14 cellular contexts compared by ENCODE assay signal in the genomic region with DNA sequence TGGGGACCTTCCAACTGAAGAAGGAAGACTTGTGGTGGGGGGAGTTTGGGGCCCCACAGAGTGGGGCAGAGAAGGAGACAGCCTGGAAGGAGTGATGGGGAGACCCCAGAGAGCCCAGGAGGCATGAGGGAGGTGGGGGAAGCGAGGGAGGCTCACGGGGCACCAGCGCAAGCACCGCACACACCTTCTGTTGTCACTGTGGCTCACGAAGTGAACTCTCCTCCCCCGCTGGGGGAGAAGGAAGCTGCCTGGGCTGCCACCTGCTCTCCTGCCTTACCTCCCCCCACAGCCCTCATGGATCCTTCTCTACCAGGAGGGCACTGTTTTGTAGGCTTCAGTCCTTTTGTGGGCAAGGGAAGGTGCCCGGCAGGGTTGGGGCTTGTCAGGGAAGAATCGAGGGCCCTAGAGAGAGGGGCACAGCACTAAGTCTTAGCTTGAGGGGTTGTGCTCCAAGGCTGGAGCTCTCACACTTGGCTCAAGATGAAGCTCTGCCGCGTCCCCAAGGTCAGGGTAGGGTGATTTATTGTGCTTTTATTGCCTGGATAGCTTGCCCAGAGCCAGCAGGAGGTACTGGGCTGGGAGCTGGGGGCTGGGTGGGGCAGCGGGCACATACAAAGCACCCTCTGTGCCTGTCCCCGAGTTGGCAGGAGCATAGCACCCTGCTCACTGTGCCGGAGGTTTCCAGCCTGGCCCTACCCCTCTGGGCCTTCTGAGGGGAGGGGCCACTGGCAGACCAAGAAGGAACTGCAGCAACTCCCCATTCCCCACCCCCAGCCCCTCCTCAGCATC. TPM values are rescaled to one million over a fixed set of nuclear protein-coding genes. Genes with fewer than 3 reads are reported as not detected.
A peak's percentile ranks its signal among the peaks of the same experiment; 100 is the strongest.
DNase-seq lines count a peak whose midpoint lies in the region; ATAC-seq, FAIRE-seq and TF ChIP-seq lines count a peak whose summit lies in the region.
"Had no signal": no experiment of that assay in that cellular context is flagged by ENCODE, and none has a peak within 500 bp of the region (broad histone marks: within the 10 kb centered on the region; RNA-seq: fewer than 3 reads in every experiment).

No MANE protein-coding gene starts in this region.

- H3K4me3 Mint-ChIP-seq in HFFc6: no peak overlapping the region
- no peak overlapping the region for H3K4me3 Mint-ChIP-seq in activated CD4-positive, alpha-beta T cell treated with anti-CD3 and anti-CD28 coated beads, Interleukin-2, amount 10 ng/mL, durations not matched to agents 7 days and 5 days
- H3K4me3 Mint-ChIP-seq: CD4-positive, CD25-positive, alpha-beta regulatory T cell had no signal

- TF ChIP-seq EP300 in K562 (IDR thresholded peaks at IDR 0.05; ENCODE audit: low read length): no peak

- BruUV-seq in K562 (replicated peaks; lab: Mats Ljungman, UMichigan): no TSS peak

- no peaks in the 10 kb centered on the region for H4K20me1 ChIP-seq in K562 (replicated peaks; ENCODE audit: control insufficient read depth, insufficient read depth, low read length)

- TF ChIP-seq CTCF in C4-2B (conservative IDR thresholded peaks at IDR 0.05) (no peak), K562 (IDR thresholded peaks at IDR 0.05 in 2 of 3, conservative IDR thresholded peaks at IDR 0.05 in 1 of 3; ENCODE audit: insufficient read depth in 2 of 3, low read depth in 1 of 3, low read length in 3 of 3) (no peak), HFFc6 (IDR thresholded peaks at IDR 0.05) (no peak)

- H3K4me1 ChIP-seq in K562 (replicated peaks in 1 of 2; ENCODE audit: control insufficient read depth in 2 of 2, insufficient read depth in 2 of 2, low read length in 2 of 2) (peaks cover 15 to 47% of the 10 kb centered on the region in 2 experiments), aorta (ENCODE audit: control insufficient read depth in 1 of 2, insufficient read depth in 2 of 2, low read length in 2 of 2) (no peaks in the 10 kb centered on the region)

- H3K36me3 ChIP-seq in K562 (ENCODE audit: control insufficient read depth, insufficient read depth, low read length) (no peaks in the 10 kb centered on the region), aorta (ENCODE audit: control insufficient read depth in 1 of 2, insufficient read depth in 2 of 2, low read length in 1 of 2) (no peaks in the 10 kb centered on the region)

- H3K9ac ChIP-seq in K562 (ENCODE audit: insufficient read depth in 1 of 2, low read depth in 2 of 2, low read length in 2 of 2): peak overlapping the region in 1 of 2 experiments; percentile 82; a peak in 2 of 4 replicates

- peak; percentile 91 for DNase-seq in LoVo (ENCODE audit: low spot score)
- no peak for DNase-seq in K562 (ENCODE audit: extremely low read depth in 1 of 4, low spot score in 3 of 4)
- peak; percentile 51 for DNase-seq in occipital lobe (lab: John Stamatoyannopoulos, UW)
- DNase-seq in HFFc6: no peak
- DNase-seq in activated CD4-positive, alpha-beta T cell treated with anti-CD3 and anti-CD28 coated beads, Interleukin-2, amount 10 ng/mL, durations not matched to agents 7 days and 5 days: no peak
- no peak for DNase-seq in aorta
- no peak for DNase-seq in NOMO-1 treated with DMSO at 0.1 percent for 48 hours (lab: John Stamatoyannopoulos, UW; ENCODE audit: unreplicated experiment)
- DNase-seq: CD4-positive, CD25-positive, alpha-beta regulatory T cell; kidney glomerular epithelial cell; NCI-H1436; stimulated activated CD4-positive, alpha-beta T cell treated with anti-CD3 and anti-CD28 coated beads, Interleukin-1b, Interleukin-23, amount 100 ng/mL, for 48 hours had no signal

- in situ Hi-C loops in K562 (cut with MboI): no loop called here

- no peak for ATAC-seq in K562
- ATAC-seq in aorta (ENCODE audit: low FRiP score): no peak

- H3K27ac ChIP-seq in C4-2B (peak overlapping the region; percentile 85), K562 (ENCODE audit: extremely low read depth, low read depth, low read length) (no peak overlapping the region), aorta (ENCODE audit: low read depth in 1 of 2, low read length in 2 of 2) (no peak overlapping the region)

- no peak overlapping the region for H3K4me3 ChIP-seq in K562
- H3K4me3 ChIP-seq in aorta (ENCODE audit: low read length in 2 of 2): no peak overlapping the region

- POLR2A ChIA-PET in K562 (lab: Yijun Ruan, JAX): interaction anchor here (0.5 to 1.0 kb wide), 2 partner anchors 436 to 447 kb away, joined by 3 to 5 read pairs; no protein-coding TSS in a partner anchor
- POLR2A ChIA-PET in activated CD4-positive, alpha-beta T cell treated with anti-CD3 and anti-CD28 coated beads, Interleukin-2, amount 10 ng/mL, durations not matched to agents 7 days and 5 days (lab: Charles Lee): interaction anchor here (0.6 kb wide), 2 partner anchors 18 to 655 kb away, joined by 3 to 4 read pairs; no protein-coding TSS in a partner anchor

- no peak for FAIRE-seq in K562 (lab: Jason Lieb, UNC)
- FAIRE-seq: GM19239 had no signal

- no peaks in the 10 kb centered on the region for H3K9me3 Mint-ChIP-seq in HFFc6
- H3K9me3 Mint-ChIP-seq in activated CD4-positive, alpha-beta T cell treated with anti-CD3 and anti-CD28 coated beads, Interleukin-2, amount 10 ng/mL, durations not matched to agents 7 days and 5 days: no peaks in the 10 kb centered on the region

- H3K4me2 ChIP-seq in K562 (ENCODE audit: insufficient read depth, low read length): no peak overlapping the region

- peaks cover 25% of the 10 kb centered on the region for H3K27me3 Mint-ChIP-seq in HFFc6 (ENCODE audit: insufficient read depth)
- peaks cover 21% of the 10 kb centered on the region for H3K27me3 Mint-ChIP-seq in activated CD4-positive, alpha-beta T cell treated with anti-CD3 and anti-CD28 coated beads, Interleukin-2, amount 10 ng/mL, durations not matched to agents 7 days and 5 days

- H3K79me2 ChIP-seq in K562 (ENCODE audit: control insufficient read depth, insufficient read depth, low read length): peaks cover 4% of the 10 kb centered on the region; the same call in 2 of the 3 replicates

- H3K27me3 ChIP-seq in K562 (ENCODE audit: control insufficient read depth in 2 of 2, insufficient read depth in 2 of 2, low read length in 2 of 2): no peaks in the 10 kb centered on the region
- no peaks in the 10 kb centered on the region for H3K27me3 ChIP-seq in aorta (ENCODE audit: control insufficient read depth in 1 of 2, insufficient read depth in 2 of 2, low read length in 1 of 2)

- no peak overlapping the region for H3K27ac Mint-ChIP-seq in HFFc6
- H3K27ac Mint-ChIP-seq in activated CD4-positive, alpha-beta T cell treated with anti-CD3 and anti-CD28 coated beads, Interleukin-2, amount 10 ng/mL, durations not matched to agents 7 days and 5 days: no peak overlapping the region
- H3K27ac Mint-ChIP-seq: CD4-positive, CD25-positive, alpha-beta regulatory T cell had no signal

- TF ChIP-seq RAD21 in K562 (CRISPR knock-in tag; conservative IDR thresholded peaks at IDR 0.05 in 1 of 2, IDR thresholded peaks at IDR 0.05 in 1 of 2): no peak

- no peak overlapping the region for H2AFZ ChIP-seq in K562 (ENCODE audit: low read depth, low read length)

- H3K9me1 ChIP-seq in K562 (ENCODE audit: control insufficient read depth, insufficient read depth, low read length): no peaks in the 10 kb centered on the region

- CTCF ChIA-PET in K562 (lab: Yijun Ruan, JAX; ENCODE audit: low intra/inter-chr PET ratio): interaction anchor here (0.7 kb wide), 1 partner anchor 11 kb away, joined by 3 read pairs; no protein-coding TSS in a partner anchor
- CTCF ChIA-PET in activated CD4-positive, alpha-beta T cell treated with anti-CD3 and anti-CD28 coated beads, Interleukin-2, amount 10 ng/mL, durations not matched to agents 7 days and 5 days (lab: Charles Lee): interaction anchor here (0.6 to 6.7 kb wide), 5 partner anchors 9 to 425 kb away, joined by 3 to 108 read pairs (median 5); no protein-coding TSS in a partner anchor

- intact Hi-C loops in K562 (cut with micrococcal nuclease): no loop called here
- intact Hi-C loops in aorta (cut with DNase I): no loop called here

- TF ChIP-seq POLR2A in K562 (conservative IDR thresholded peaks at IDR 0.05): no peak

- WGBS in K562 (ENCODE audit: insufficient coverage, low coverage, missing lambda C conversion rate): 29% methylated on average over 9 of the region's 13 CpGs
- WGBS in aorta, 2 donors: 42 to 49% methylated on average over 11 to 13 of the region's 13 CpGs

- H3K9me3 ChIP-seq in K562 (replicated peaks; ENCODE audit: control insufficient read depth, insufficient read depth, low read depth, low read length) (no peaks in the 10 kb centered on the region), aorta (ENCODE audit: control insufficient read depth, low read length) (no peaks in the 10 kb centered on the region)

- peaks cover 5% of the 10 kb centered on the region; the same call in 1 of the 2 replicates for H3K4me1 Mint-ChIP-seq in HFFc6 (ENCODE audit: low read depth)
- H3K4me1 Mint-ChIP-seq in activated CD4-positive, alpha-beta T cell treated with anti-CD3 and anti-CD28 coated beads, Interleukin-2, amount 10 ng/mL, durations not matched to agents 7 days and 5 days: peaks cover 26% of the 10 kb centered on the region

- H3K36me3 Mint-ChIP-seq in HFFc6 (ENCODE audit: low read depth): no peaks in the 10 kb centered on the region
- H3K36me3 Mint-ChIP-seq in activated CD4-positive, alpha-beta T cell treated with anti-CD3 and anti-CD28 coated beads, Interleukin-2, amount 10 ng/mL, durations not matched to agents 7 days and 5 days (ENCODE audit: low read depth): no peaks in the 10 kb centered on the region
- H3K36me3 Mint-ChIP-seq: CD4-positive, CD25-positive, alpha-beta regulatory T cell had no signal

RNA-seq across cellular contexts. Expression of a gene that starts 4.6 kb away (rescaled TPM):
- total RNA-seq in K562 (2011; cell fraction: chromatin; rRNA removed; ENCODE audit: low replicate concordance): 89.9 and 212 TPM in 2 replicates
- total RNA-seq in K562 (2011; cell fraction: nucleolus; rRNA removed): 162 and 190 TPM in 2 replicates
- 132 TPM in 2 replicates for total RNA-seq in K562 (2011; cell fraction: nucleoplasm; rRNA removed)
- total RNA-seq in K562 (2014; rRNA removed) (41.1 and 46.0 TPM in 2 replicates), K562 (2014; rRNA removed; fragmentation: Illumina TruSeq; extraction: Trizol) (18.6 and 22.0 TPM in 2 replicates), K562 (2015; rRNA removed; fragmentation: Illumina TruSeq; extraction: Trizol) (31.6 and 32.1 TPM in 2 replicates), K562 (2021) (60.2 and 69.3 TPM in 2 replicates), occipital lobe (16.2 TPM), aorta (10 to 100 TPM; 34.7 to 58.1 TPM)
- polyA plus RNA-seq in K562 (2011; rRNA removed) (64.4 and 64.9 TPM in 2 replicates), K562 (2014; fragmentation: Illumina TruSeq; extraction: Trizol) (51.1 and 62.4 TPM in 2 replicates), K562 (2014; fragmentation: Nextera tagmentation; extraction: Ambion mirVana) (1 to 10 TPM in 1 of 2 experiments, under 1 TPM in 1; 0.63 to 1.9 TPM), K562 (2014; rRNA removed) (79.9 and 87.0 TPM in 2 replicates), aorta (10 to 100 TPM; 35.7 to 72.4 TPM)
- 45.8 and 114 TPM in 2 replicates for polyA plus RNA-seq in K562 (2011; cell fraction: cytosol; rRNA removed)
- polyA plus RNA-seq in K562 (2011; cell fraction: nucleus; rRNA removed): 254 and 418 TPM in 2 replicates
- polyA plus RNA-seq in K562 (2012): 58.5 and 83.7 TPM in 2 replicates
- 27.4 and 54.1 TPM in 2 replicates for polyA minus RNA-seq in K562 (2011; rRNA and poly(A)+ RNA removed)
- polyA minus RNA-seq in K562 (2011; cell fraction: cytosol; rRNA and poly(A)+ RNA removed): 25.1 and 39.6 TPM in 2 replicates
- 62.2 and 85.6 TPM in 2 replicates for polyA minus RNA-seq in K562 (2011; cell fraction: nucleus; rRNA and poly(A)+ RNA removed)
- total RNA-seq in HFFc6 (2021; fragmentation: NEBNext Ultra II Directional; extraction: Animal tissue kit (Norgen Biotek cat#: 25700)): 10 to 100 TPM; 44.0 to 52.3 (median 46.3) TPM
- total RNA-seq in activated CD4-positive, alpha-beta T cell treated with anti-CD3 and anti-CD28 coated beads, Interleukin-2, amount 10 ng/mL, durations not matched to agents 7 days and 5 days: 10 to 100 TPM; 70.0 to 72.8 TPM

RNA-seq across cellular contexts. Expression of a gene that starts 5.6 kb away (rescaled TPM):
- total RNA-seq in K562 (2011; cell fraction: chromatin; rRNA removed; ENCODE audit: low replicate concordance): not detected in 2 replicates
- not detected in 2 replicates for total RNA-seq in K562 (2011; cell fraction: nucleolus; rRNA removed)
- not detected in 2 replicates for total RNA-seq in K562 (2011; cell fraction: nucleoplasm; rRNA removed)
- total RNA-seq in K562 (2014; rRNA removed): not detected in 2 replicates
- 0.07 TPM in 1 of 2 replicates, not detected in the other for total RNA-seq in K562 (2014; rRNA removed; fragmentation: Illumina TruSeq; extraction: Trizol)
- total RNA-seq in K562 (2015; rRNA removed; fragmentation: Illumina TruSeq; extraction: Trizol): not detected in 2 replicates
- total RNA-seq in K562 (2021): 0.18 TPM in 1 of 2 replicates, not detected in the other
- 0.10 TPM in 1 of 2 replicates, not detected in the other for polyA plus RNA-seq in K562 (2011; rRNA removed)
- polyA plus RNA-seq in K562 (2011; cell fraction: cytosol; rRNA removed): 0.15 TPM in 1 of 2 replicates, not detected in the other
- polyA plus RNA-seq in K562 (2011; cell fraction: nucleus; rRNA removed): 0.07 TPM in 1 of 2 replicates, not detected in the other
- polyA plus RNA-seq in K562 (2012): 0.06 and 0.14 TPM in 2 replicates
- polyA plus RNA-seq in K562 (2014; fragmentation: Illumina TruSeq; extraction: Trizol): 0.10 TPM in 1 of 2 replicates, not detected in the other
- under 1 TPM in 1 of 2 experiments, not detected in 1; 0.07 TPM for polyA plus RNA-seq in K562 (2014; fragmentation: Nextera tagmentation; extraction: Ambion mirVana)
- polyA plus RNA-seq in K562 (2014; rRNA removed): not detected in 2 replicates
- polyA minus RNA-seq in K562 (2011; rRNA and poly(A)+ RNA removed): not detected in 2 replicates
- polyA minus RNA-seq in K562 (2011; cell fraction: cytosol; rRNA and poly(A)+ RNA removed): not detected in 2 replicates
- polyA minus RNA-seq in K562 (2011; cell fraction: nucleus; rRNA and poly(A)+ RNA removed): not detected in 2 replicates
- 8.1 TPM for total RNA-seq in occipital lobe
- not detected for total RNA-seq in HFFc6 (2021; fragmentation: NEBNext Ultra II Directional; extraction: Animal tissue kit (Norgen Biotek cat#: 25700))
- total RNA-seq in activated CD4-positive, alpha-beta T cell treated with anti-CD3 and anti-CD28 coated beads, Interleukin-2, amount 10 ng/mL, durations not matched to agents 7 days and 5 days: not detected
- total RNA-seq in aorta: 1 to 10 TPM; 1.0 to 2.5 TPM
- polyA plus RNA-seq in aorta: 10 to 100 TPM in 1 of 2 donors, not detected in 1; 13.5 TPM
- total RNA-seq: CD4-positive, CD25-positive, alpha-beta regulatory T cell had no signal
- polyA plus RNA-seq: CD4-positive, CD25-positive, alpha-beta regulatory T cell had no signal

RNA-seq across cellular contexts. Expression of a gene that starts 24.6 kb away (rescaled TPM):
- total RNA-seq in K562 (2011; cell fraction: chromatin; rRNA removed; ENCODE audit: low replicate concordance): not detected in 2 replicates
- not detected in 2 replicates for total RNA-seq in K562 (2011; cell fraction: nucleolus; rRNA removed)
- not detected in 2 replicates for total RNA-seq in K562 (2011; cell fraction: nucleoplasm; rRNA removed)
- total RNA-seq in K562 (2014; rRNA removed) (not detected in 2 replicates), K562 (2014; rRNA removed; fragmentation: Illumina TruSeq; extraction: Trizol) (not detected in 2 replicates), K562 (2015; rRNA removed; fragmentation: Illumina TruSeq; extraction: Trizol) (not detected in 2 replicates), K562 (2021) (not detected in 2 replicates), occipital lobe (70.3 TPM), aorta (not detected)
- polyA plus RNA-seq in K562 (2011; rRNA removed) (not detected in 2 replicates), K562 (2014; fragmentation: Illumina TruSeq; extraction: Trizol) (not detected in 2 replicates), K562 (2014; fragmentation: Nextera tagmentation; extraction: Ambion mirVana) (not detected), K562 (2014; rRNA removed) (not detected in 2 replicates), aorta (not detected)
- not detected in 2 replicates for polyA plus RNA-seq in K562 (2011; cell fraction: cytosol; rRNA removed)
- polyA plus RNA-seq in K562 (2011; cell fraction: nucleus; rRNA removed): not detected in 2 replicates
- 0.01 TPM in 1 of 2 replicates, not detected in the other for polyA plus RNA-seq in K562 (2012)
- polyA minus RNA-seq in K562 (2011; rRNA and poly(A)+ RNA removed): not detected in 2 replicates
- polyA minus RNA-seq in K562 (2011; cell fraction: cytosol; rRNA and poly(A)+ RNA removed): not detected in 2 replicates
- polyA minus RNA-seq in K562 (2011; cell fraction: nucleus; rRNA and poly(A)+ RNA removed): not detected in 2 replicates
- total RNA-seq in HFFc6 (2021; fragmentation: NEBNext Ultra II Directional; extraction: Animal tissue kit (Norgen Biotek cat#: 25700)): not detected
- total RNA-seq in activated CD4-positive, alpha-beta T cell treated with anti-CD3 and anti-CD28 coated beads, Interleukin-2, amount 10 ng/mL, durations not matched to agents 7 days and 5 days: not detected
- total RNA-seq: CD4-positive, CD25-positive, alpha-beta regulatory T cell; fibroblast of lung had no signal
- polyA plus RNA-seq: CD4-positive, CD25-positive, alpha-beta regulatory T cell; fibroblast of lung had no signal

RNA-seq across cellular contexts. Expression of a gene that starts 32.8 kb away (rescaled TPM):
- total RNA-seq in K562 (2011; cell fraction: chromatin; rRNA removed; ENCODE audit: low replicate concordance): 3.6 and 11.8 TPM in 2 replicates
- 6.8 and 7.2 TPM in 2 replicates for total RNA-seq in K562 (2011; cell fraction: nucleolus; rRNA removed)
- total RNA-seq in K562 (2011; cell fraction: nucleoplasm; rRNA removed): 5.1 and 6.0 TPM in 2 replicates
- 0.82 and 1.2 TPM in 2 replicates for total RNA-seq in K562 (2014; rRNA removed)
- total RNA-seq in K562 (2014; rRNA removed; fragmentation: Illumina TruSeq; extraction: Trizol): 0.29 and 0.33 TPM in 2 replicates
- 0.98 and 1.4 TPM in 2 replicates for total RNA-seq in K562 (2015; rRNA removed; fragmentation: Illumina TruSeq; extraction: Trizol)
- total RNA-seq in K562 (2021): 1.1 and 1.4 TPM in 2 replicates
- 0.58 and 0.67 TPM in 2 replicates for polyA plus RNA-seq in K562 (2011; rRNA removed)
- polyA plus RNA-seq in K562 (2011; cell fraction: cytosol; rRNA removed): 0.34 and 0.92 TPM in 2 replicates
- polyA plus RNA-seq in K562 (2011; cell fraction: nucleus; rRNA removed): 3.7 and 7.7 TPM in 2 replicates
- polyA plus RNA-seq in K562 (2012): 1.4 and 3.2 TPM in 2 replicates
- polyA plus RNA-seq in K562 (2014; fragmentation: Illumina TruSeq; extraction: Trizol): 0.65 and 0.73 TPM in 2 replicates
- polyA plus RNA-seq in K562 (2014; fragmentation: Nextera tagmentation; extraction: Ambion mirVana): not detected
- polyA plus RNA-seq in K562 (2014; rRNA removed): 0.86 and 1.4 TPM in 2 replicates
- polyA minus RNA-seq in K562 (2011; rRNA and poly(A)+ RNA removed): 0.33 and 0.53 TPM in 2 replicates
- polyA minus RNA-seq in K562 (2011; cell fraction: cytosol; rRNA and poly(A)+ RNA removed): not detected in 2 replicates
- polyA minus RNA-seq in K562 (2011; cell fraction: nucleus; rRNA and poly(A)+ RNA removed): 1.6 and 2.2 TPM in 2 replicates
- 0.47 TPM for total RNA-seq in occipital lobe
- under 1 TPM; 0.09 to 0.51 (median 0.14) TPM for total RNA-seq in HFFc6 (2021; fragmentation: NEBNext Ultra II Directional; extraction: Animal tissue kit (Norgen Biotek cat#: 25700))
- total RNA-seq in activated CD4-positive, alpha-beta T cell treated with anti-CD3 and anti-CD28 coated beads, Interleukin-2, amount 10 ng/mL, durations not matched to agents 7 days and 5 days: 1 to 10 TPM; 2.0 to 2.1 TPM
- 1 to 10 TPM; 1.9 to 3.1 TPM for total RNA-seq in aorta
- polyA plus RNA-seq in aorta: 1 to 10 TPM; 4.0 to 9.3 TPM

RNA-seq across cellular contexts. Expression of a gene that starts 35.9 kb away (rescaled TPM):
- total RNA-seq in K562 (2011; cell fraction: chromatin; rRNA removed; ENCODE audit: low replicate concordance): 0.81 and 8.9 TPM in 2 replicates
- total RNA-seq in K562 (2011; cell fraction: nucleolus; rRNA removed): 7.3 and 7.9 TPM in 2 replicates
- 6.0 and 8.4 TPM in 2 replicates for total RNA-seq in K562 (2011; cell fraction: nucleoplasm; rRNA removed)
- total RNA-seq in K562 (2014; rRNA removed) (15.8 and 18.1 TPM in 2 replicates), K562 (2014; rRNA removed; fragmentation: Illumina TruSeq; extraction: Trizol) (2.0 and 3.0 TPM in 2 replicates), K562 (2015; rRNA removed; fragmentation: Illumina TruSeq; extraction: Trizol) (9.0 and 9.6 TPM in 2 replicates), K562 (2021) (17.2 and 17.4 TPM in 2 replicates), occipital lobe (2.2 TPM), aorta (1 to 10 TPM in 1 of 2 donors, under 1 TPM in 1; 0.75 to 1.5 TPM)
- polyA plus RNA-seq in K562 (2011; rRNA removed) (3.3 and 5.8 TPM in 2 replicates), K562 (2014; fragmentation: Illumina TruSeq; extraction: Trizol) (3.1 and 9.3 TPM in 2 replicates), K562 (2014; fragmentation: Nextera tagmentation; extraction: Ambion mirVana) (1 to 10 TPM in 1 of 2 experiments, under 1 TPM in 1; 0.55 to 1.5 TPM), K562 (2014; rRNA removed) (17.8 and 20.0 TPM in 2 replicates), aorta (10 to 100 TPM in 1 of 2 donors, under 1 TPM in 1; 0.75 to 30.2 TPM)
- 3.3 and 24.0 TPM in 2 replicates for polyA plus RNA-seq in K562 (2011; cell fraction: cytosol; rRNA removed)
- polyA plus RNA-seq in K562 (2011; cell fraction: nucleus; rRNA removed): 8.7 and 33.8 TPM in 2 replicates
- 23.3 and 34.1 TPM in 2 replicates for polyA plus RNA-seq in K562 (2012)
- 0.21 and 1.8 TPM in 2 replicates for polyA minus RNA-seq in K562 (2011; rRNA and poly(A)+ RNA removed)
- 1.5 and 6.7 TPM in 2 replicates for polyA minus RNA-seq in K562 (2011; cell fraction: cytosol; rRNA and poly(A)+ RNA removed)
- 1.00 and 1.8 TPM in 2 replicates for polyA minus RNA-seq in K562 (2011; cell fraction: nucleus; rRNA and poly(A)+ RNA removed)
- under 1 TPM in 1 of 6 experiments, not detected in 5; 0.26 TPM for total RNA-seq in HFFc6 (2021; fragmentation: NEBNext Ultra II Directional; extraction: Animal tissue kit (Norgen Biotek cat#: 25700))
- total RNA-seq in activated CD4-positive, alpha-beta T cell treated with anti-CD3 and anti-CD28 coated beads, Interleukin-2, amount 10 ng/mL, durations not matched to agents 7 days and 5 days: under 1 TPM in 1 of 2 experiments, not detected in 1; 0.19 TPM
- total RNA-seq: fibroblast of lung had no signal
- polyA plus RNA-seq: CD4-positive, CD25-positive, alpha-beta regulatory T cell; fibroblast of lung had no signal

Comparison
In these comparisons a context has a peak if more than half of its experiments do, and no peak if none do; other contexts are left out.
1. DNase-seq: peak in LoVo (single experiment) and occipital lobe (single experiment); none in K562 (0 of 4), HFFc6 (single experiment), activated CD4-positive, alpha-beta T cell treated with anti-CD3 and anti-CD28 coated beads, Interleukin-2, amount 10 ng/mL, durations not matched to agents 7 days and 5 days (single experiment), aorta (0 of 2) and NOMO-1 treated with DMSO at 0.1 percent for 48 hours (single experiment).
2. RNA of a gene that starts 24.6 kb away (total RNA-seq): 70.3 TPM in occipital lobe (single experiment); not detected in K562, not detected in HFFc6, not detected in activated CD4-positive, alpha-beta T cell treated with anti-CD3 and anti-CD28 coated beads, Interleukin-2, amount 10 ng/mL, durations not matched to agents 7 days and 5 days and not detected in aorta; every median in the first group is over 10 times any median in the second.